In the genomic region with DNA sequence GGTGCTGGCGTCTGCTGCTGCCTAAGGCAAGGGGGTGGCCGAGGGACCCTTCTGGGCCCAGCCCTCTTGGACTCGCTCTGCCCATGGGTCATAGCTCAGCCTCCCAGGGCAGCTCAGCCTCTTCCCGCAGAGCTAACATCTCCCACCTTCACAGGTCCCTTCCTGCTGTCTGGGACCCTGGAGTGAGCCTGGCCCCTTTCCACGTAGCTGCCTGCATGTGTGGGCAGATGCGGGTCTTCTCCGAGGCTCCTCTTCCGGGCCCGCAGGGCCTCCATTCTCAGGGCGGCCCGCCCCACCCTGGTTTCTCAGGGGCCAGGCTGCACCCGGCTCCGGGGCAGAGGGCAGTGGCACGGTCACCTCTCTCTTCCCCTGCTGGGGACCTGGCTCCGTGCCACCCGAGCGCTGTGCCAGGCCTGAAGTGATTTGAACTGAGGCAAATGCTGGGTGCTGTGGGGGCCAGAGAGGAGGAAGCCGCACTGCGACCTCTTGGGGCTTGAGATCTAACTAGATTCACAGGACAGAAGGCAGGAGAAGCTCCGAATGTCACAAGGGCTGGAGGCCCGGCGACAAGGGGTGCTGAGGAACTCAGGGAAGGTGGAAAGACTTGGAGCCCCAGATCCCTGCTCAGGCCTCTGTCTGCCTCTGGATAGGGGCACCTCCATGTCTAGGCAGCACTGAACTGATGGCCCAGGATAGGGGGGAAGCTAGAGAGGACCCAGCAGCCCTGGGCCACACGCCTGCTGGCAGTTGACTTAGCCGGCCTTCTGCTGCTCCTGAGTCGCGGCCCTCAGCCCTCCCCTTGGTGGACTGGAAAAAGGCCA, we compare ENCODE assay signal across 21 cellular contexts. TPM values are rescaled to one million over a fixed set of nuclear protein-coding genes. Genes with fewer than 3 reads are reported as not detected.
DNase-seq lines count a peak whose midpoint lies in the region; ATAC-seq and TF ChIP-seq lines count a peak whose summit lies in the region.
"Had no signal": no experiment of that assay in that cellular context is flagged by ENCODE, and none has a peak within 500 bp of the region (broad histone marks: within the 10 kb centered on the region; RNA-seq: fewer than 3 reads in every experiment).

No MANE protein-coding gene starts in this region.

- H3K4ac ChIP-seq in H9 (ENCODE audit: low read depth, low read length) = no peak overlapping the region

- H3K36me3 Mint-ChIP-seq in H9 (ENCODE audit: insufficient read depth in 1 of 3, low read depth in 3 of 3) = peaks cover 3 to 11% (median 4%) of the 10 kb centered on the region in 3 experiments; a peak in 5 of 7 replicates
- H3K36me3 Mint-ChIP-seq in CD4-positive, alpha-beta memory T cell = peaks cover 11 to 29% of the 10 kb centered on the region in 2 donors
- H3K36me3 Mint-ChIP-seq: natural killer cell treated with Interleukin-12 subunit alpha and Interleukin-12 subunit beta and Interleukin-15 and Interleukin-18, amount 100 ng/mL, for 72 hours had no signal

- no peak for DNase-seq in H9
- peak; percentile 40 for DNase-seq in ecto neural progenitor cell (ENCODE audit: low spot score)
- DNase-seq in left lung = peak in 1 of 2 donors; percentile 85
- DNase-seq in gastrocnemius medialis = peak in 1 of 2 donors; percentile 53
- no peak for DNase-seq in NCI-H748 (lab: John Stamatoyannopoulos, UW; ENCODE audit: unreplicated experiment)
- DNase-seq in CD4-positive, alpha-beta memory T cell = no peak
- DNase-seq in SHP77 (lab: John Stamatoyannopoulos, UW) = no peak
- no peak for DNase-seq in SK-N-DZ (ENCODE audit: low spot score)
- DNase-seq: activated CD4-positive, alpha-beta T cell treated with anti-CD3 and anti-CD28 coated beads for 48 hours; activated CD8-positive, alpha-beta memory T cell treated with anti-CD3 and anti-CD28 coated beads, Interleukin-2, amount 50 U/mL, for 4 hours; activated gamma-delta T cell; amniotic stem cell; CD8-positive, alpha-beta memory T cell; DMS79 treated with DMSO at 0.1 percent for 48 hours; KBM-7; mesenchymal stem cell; MV-4-11; NCI-H510A treated with DMSO at 0.1 percent for 48 hours; RPMI8226 had no signal

- H4K20me1 ChIP-seq in H9 (ENCODE audit: control insufficient read depth, insufficient read depth, insufficient read length) = no peaks in the 10 kb centered on the region

- no peak overlapping the region for H3K4me3 Mint-ChIP-seq in H9
- H3K4me3 Mint-ChIP-seq in CD4-positive, alpha-beta memory T cell = no peak overlapping the region
- H3K4me3 Mint-ChIP-seq: CD8-positive, alpha-beta memory T cell; natural killer cell treated with Interleukin-12 subunit alpha and Interleukin-12 subunit beta and Interleukin-15 and Interleukin-18, amount 100 ng/mL, for 72 hours had no signal

- H3K4me1 Mint-ChIP-seq in H9 = no peaks in the 10 kb centered on the region
- H3K4me1 Mint-ChIP-seq in CD4-positive, alpha-beta memory T cell = no peaks in the 10 kb centered on the region
- H3K4me1 Mint-ChIP-seq: CD8-positive, alpha-beta memory T cell had no signal

- no peak for TF ChIP-seq POLR2A in gastrocnemius medialis (IDR thresholded peaks at IDR 0.05)

- in situ Hi-C loops in gastrocnemius medialis (cut with MboI; ENCODE audit: low sequenced_read_pairs in 4 of 4) = no loop called here

- no peak overlapping the region; the same call in 1 of the 2 replicates for H3K14ac ChIP-seq in H9 (ENCODE audit: insufficient read depth, low read length)

- no CpG with 5 or more reads among the region's 26 CpGs for WGBS in H9 (ENCODE audit: extremely low coverage, insufficient read length, low lambda C conversion rate)

- CTCF ChIA-PET in CD4-positive, alpha-beta memory T cell (lab: Charles Lee; ENCODE audit: partially characterized antibody) = no interaction called here

- no peaks in the 10 kb centered on the region for H3K23me2 ChIP-seq in H9 (ENCODE audit: insufficient read length, low read depth, low read length, poor library complexity, severe bottlenecking)

- H3K27ac ChIP-seq in H9 (ENCODE audit: insufficient read length, low read depth, low read length) = no peak overlapping the region
- no peak overlapping the region for H3K27ac ChIP-seq in left lung
- H3K27ac ChIP-seq in gastrocnemius medialis = peak overlapping the region; percentile 89 to 99 (median 99)
- no peak overlapping the region for H3K27ac ChIP-seq in CD4-positive, alpha-beta memory T cell (ENCODE audit: low read depth, low read length)
- H3K27ac ChIP-seq: testis had no signal

- H3K4me3 ChIP-seq in left lung (no peak overlapping the region), gastrocnemius medialis (no peak overlapping the region)
- no peak overlapping the region for H3K4me3 ChIP-seq in CD4-positive, alpha-beta memory T cell (ENCODE audit: low read length in 2 of 2)
- H3K4me3 ChIP-seq: testis had no signal

- no peaks in the 10 kb centered on the region for H3K27me3 Mint-ChIP-seq in H9 (ENCODE audit: low read depth)
- H3K27me3 Mint-ChIP-seq in CD4-positive, alpha-beta memory T cell = no peaks in the 10 kb centered on the region
- H3K27me3 Mint-ChIP-seq: CD8-positive, alpha-beta memory T cell; natural killer cell treated with Interleukin-12 subunit alpha and Interleukin-12 subunit beta and Interleukin-15 and Interleukin-18, amount 100 ng/mL, for 72 hours had no signal

- peaks cover 0 to 48% of the 10 kb centered on the region in 2 donors for H3K36me3 ChIP-seq in left lung
- H3K36me3 ChIP-seq in gastrocnemius medialis = peaks cover 0 to 57% of the 10 kb centered on the region in 2 donors
- peaks cover 6% of the 10 kb centered on the region for H3K36me3 ChIP-seq in CD4-positive, alpha-beta memory T cell (ENCODE audit: insufficient read depth, low read length)

- no peak overlapping the region for H4K91ac ChIP-seq in H9 (ENCODE audit: insufficient read length, low read depth, low read length)

- H3T11ph ChIP-seq in H9 (ENCODE audit: low read length) = no peak overlapping the region

- no peak overlapping the region for H3K4me2 ChIP-seq in H9 (ENCODE audit: insufficient read depth, insufficient read length, low read length)

- no peak overlapping the region for H4K8ac ChIP-seq in H9 (replicated peaks; ENCODE audit: insufficient read length, low read depth, low read length)

- intact Hi-C loops in left lung (cut with DNase I) (no loop called here), gastrocnemius medialis (cut with DNase I; ENCODE audit: low total_unique reads) (loop anchor here (10.0 kb wide), 1 partner anchor 334 kb away; a partner anchor contains a TSS)
- intact Hi-C loops in CD4-positive, alpha-beta memory T cell (cut with micrococcal nuclease) = no loop called here

- H3K9me3 ChIP-seq in H9 (ENCODE audit: control insufficient read depth, low read depth, low read length) (no peaks in the 10 kb centered on the region), left lung (no peaks in the 10 kb centered on the region), gastrocnemius medialis (no peaks in the 10 kb centered on the region)
- H3K9me3 ChIP-seq in CD4-positive, alpha-beta memory T cell (ENCODE audit: control insufficient read depth in 1 of 2, low read length in 2 of 2) = no peaks in the 10 kb centered on the region
- H3K9me3 ChIP-seq: testis had no signal

- no peak overlapping the region for H2BK120ac ChIP-seq in H9 (ENCODE audit: low read depth, low read length, poor library complexity, severe bottlenecking)

- H4K5ac ChIP-seq in H9 (ENCODE audit: insufficient read length, low read depth, low read length) = no peak overlapping the region

- H3K9me3 Mint-ChIP-seq in H9 = no peaks in the 10 kb centered on the region
- H3K9me3 Mint-ChIP-seq in CD4-positive, alpha-beta memory T cell = no peaks in the 10 kb centered on the region
- H3K9me3 Mint-ChIP-seq: CD8-positive, alpha-beta memory T cell; natural killer cell treated with Interleukin-12 subunit alpha and Interleukin-12 subunit beta and Interleukin-15 and Interleukin-18, amount 100 ng/mL, for 72 hours had no signal

- TF ChIP-seq CTCF in H9 (conservative IDR thresholded peaks at IDR 0.05) (no peak), left lung (IDR thresholded peaks at IDR 0.05) (no peak), gastrocnemius medialis (IDR thresholded peaks at IDR 0.05 in 4 of 5, conservative IDR thresholded peaks at IDR 0.05 in 1 of 5) (no peak)

- H3K27ac Mint-ChIP-seq in H9 = peak overlapping the region in 2 of 3 experiments; percentile 24 to 27; a peak in 1 of 7 replicates
- H3K27ac Mint-ChIP-seq in CD4-positive, alpha-beta memory T cell = no peak overlapping the region
- H3K27ac Mint-ChIP-seq: natural killer cell treated with Interleukin-12 subunit alpha and Interleukin-12 subunit beta and Interleukin-15 and Interleukin-18, amount 100 ng/mL, for 72 hours had no signal

- H2BK20ac ChIP-seq in H9 (ENCODE audit: low read depth, low read length, poor library complexity, severe bottlenecking) = no peak overlapping the region

- no peak overlapping the region for H3K56ac ChIP-seq in H9 (ENCODE audit: insufficient read length, low read depth, low read length)

- H2BK15ac ChIP-seq in H9 (ENCODE audit: low read depth, low read length) = no peak overlapping the region

- no peak overlapping the region for H2AK5ac ChIP-seq in H9 (ENCODE audit: insufficient read length, low read length)

- POLR2A ChIA-PET in CD4-positive, alpha-beta memory T cell (lab: Charles Lee; ENCODE audit: partially characterized antibody) = no interaction called here

- H3K79me2 ChIP-seq in H9 (ENCODE audit: insufficient read depth, low read length) = no peaks in the 10 kb centered on the region

- H2BK12ac ChIP-seq in H9 (ENCODE audit: insufficient read length, low read depth, low read length) = no peak overlapping the region

- H2BK5ac ChIP-seq in H9 (ENCODE audit: insufficient read length, low read length) = no peak overlapping the region

- H3K79me1 ChIP-seq in H9 (ENCODE audit: insufficient read depth, low read depth, low read length, poor library complexity, severe bottlenecking) = no peaks in the 10 kb centered on the region

- no peak overlapping the region for H3K9ac ChIP-seq in H9 (ENCODE audit: extremely low read depth, insufficient read length, low read length)

- no peak overlapping the region for H3K18ac ChIP-seq in H9 (ENCODE audit: insufficient read length, low read depth, low read length)

- ATAC-seq in left lung = peak; percentile 54
- ATAC-seq in gastrocnemius medialis = no peak
- ATAC-seq: natural killer cell treated with Interleukin-12 subunit alpha and Interleukin-12 subunit beta and Interleukin-15 and Interleukin-18, amount 100 ng/mL, for 72 hours had no signal

- H3K4me1 ChIP-seq in H9 (ENCODE audit: insufficient read depth, low read length) (no peaks in the 10 kb centered on the region), left lung (peaks cover 0 to 4% of the 10 kb centered on the region in 2 donors), gastrocnemius medialis (peaks cover 75 to 90% of the 10 kb centered on the region in 2 donors)
- H3K4me1 ChIP-seq in CD4-positive, alpha-beta memory T cell (ENCODE audit: insufficient read depth, low read length) = no peaks in the 10 kb centered on the region

- no peaks in the 10 kb centered on the region for H3K27me3 ChIP-seq in H9 (ENCODE audit: insufficient read depth, low read length)
- no peaks in the 10 kb centered on the region for H3K27me3 ChIP-seq in left lung
- H3K27me3 ChIP-seq in gastrocnemius medialis = no peaks in the 10 kb centered on the region
- no peaks in the 10 kb centered on the region for H3K27me3 ChIP-seq in CD4-positive, alpha-beta memory T cell (ENCODE audit: insufficient read depth, low read length)
- H3K27me3 ChIP-seq: testis had no signal

- no peak overlapping the region for H2AFZ ChIP-seq in H9 (ENCODE audit: low read length)

- H3K23ac ChIP-seq in H9 (ENCODE audit: insufficient read length, low read depth, low read length) = no peak overlapping the region

RNA-seq across cellular contexts. Expression of a gene that starts 40.7 kb away (rescaled TPM):
- 25.8 and 26.0 TPM in 2 replicates for total RNA-seq in H9 (2021)
- 10 to 100 TPM; 14.5 to 20.3 TPM for total RNA-seq in left lung
- 1,000 to 10,000 TPM in 3 of 4 donors, 100 to 1,000 TPM in 1; 950 to 2,403 (median 1,384) TPM for total RNA-seq in gastrocnemius medialis
- total RNA-seq in CD4-positive, alpha-beta memory T cell = 10 to 100 TPM; 69.2 to 70.7 TPM
- 10 to 100 TPM; 43.5 to 49.4 TPM for polyA plus RNA-seq in CD4-positive, alpha-beta memory T cell
- 60.8 and 67.7 TPM in 2 replicates for polyA plus RNA-seq in SK-N-DZ (2014; cell fraction: cytosol; rRNA removed)
- polyA plus RNA-seq in SK-N-DZ (2014; cell fraction: nucleus; rRNA removed) = 104 and 106 TPM in 2 replicates

Comparison
In these comparisons a context has a peak if more than half of its experiments do, and no peak if none do; other contexts are left out.
1. H3K27ac ChIP-seq: peak in gastrocnemius medialis (4 of 4); none in H9 (single experiment), left lung (0 of 2) and CD4-positive, alpha-beta memory T cell (single experiment).
2. H3K27ac Mint-ChIP-seq: peak in H9 (2 of 3); none in CD4-positive, alpha-beta memory T cell (0 of 7).
3. RNA of a gene that starts 40.7 kb away (total RNA-seq): 950 to 2,403 TPM in gastrocnemius medialis; 69.2 to 70.7 TPM in CD4-positive, alpha-beta memory T cell, 25.8 to 26.0 TPM in H9 and 14.5 to 20.3 TPM in left lung; every median in the first group is over 10 times any median in the second.